34 cellular contexts compared by ENCODE assay signal in genomic region chr3:135559802-135560201, GRCh38.
"Had no signal": no experiment of that assay in that cellular context is flagged by ENCODE, and none has a peak within 500 bp of the region (broad histone marks: within the 10 kb centered on the region; RNA-seq: fewer than 3 reads in every experiment).

No MANE protein-coding gene starts in this region.

- H3K36me3 ChIP-seq: MG63 had no signal

- H3K27me3 ChIP-seq: MG63 had no signal

- H3K9me3 ChIP-seq: MG63 had no signal

- H3K4me3 ChIP-seq: MG63 had no signal

- DNase-seq: Karpas-422, Kasumi-1, MG63, MM.1S, MV-4-11, NCI-H1048, NCI-H1092, NCI-H1092 treated with DMSO at 0.1 percent for 48 hours, NCI-H1105, NCI-H1105 treated with DMSO at 0.1 percent for 48 hours, NCI-H1417, NCI-H1417 treated with DMSO at 0.1 percent for 48 hours, NCI-H1436, NCI-H1436 treated with DMSO at 0.1 percent for 48 hours, NCI-H146, NCI-H1694, NCI-H1694 treated with DMSO at 0.1 percent for 48 hours, NCI-H187, NCI-H187 treated with DMSO at 0.1 percent for 48 hours, NCI-H1930, NCI-H2029, NCI-H2029 treated with DMSO at 0.1 percent for 48 hours, NCI-H2081, NCI-H2081 treated with DMSO at 0.1 percent for 48 hours, NCI-H2107, NCI-H2171, NCI-H2171 treated with DMSO at 0.1 percent for 48 hours, NCI-H2227 treated with DMSO at 0.1 percent for 48 hours, NCI-H226, NCI-H345, NCI-H446, NCI-H446 treated with DMSO at 0.1 percent for 48 hours, NCI-H510A, NCI-H510A treated with DMSO at 0.1 percent for 48 hours had no signal
